In genomic region chr9:23663946-23664345, GRCh38 we compare ENCODE assay signal across 34 cellular contexts.
"Had no signal": no experiment of that assay in that cellular context is flagged by ENCODE, and none has a peak within 500 bp of the region (broad histone marks: within the 10 kb centered on the region; RNA-seq: fewer than 3 reads in every experiment).

No MANE protein-coding gene starts in this region.

- DNase-seq: activated CD4-positive, alpha-beta T cell treated with anti-CD3 and anti-CD28 coated beads for 36 hours; activated CD4-positive, alpha-beta T cell treated with anti-CD3 and anti-CD28 coated beads, Interleukin-2, amount 10 ng/mL, durations not matched to agents 7 days and 5 days; activated CD4-positive, alpha-beta T cell treated with anti-CD3 and anti-CD28 coated beads, Interleukin-2, amount 50 U/mL, for 48 hours; activated CD8-positive, alpha-beta memory T cell treated with anti-CD3 and anti-CD28 coated beads for 24 hours; activated CD8-positive, alpha-beta memory T cell treated with anti-CD3 and anti-CD28 coated beads, Interleukin-2, amount 10 ng/mL, durations not matched to agents 7 days and 5 days; activated CD8-positive, alpha-beta memory T cell treated with anti-CD3 and anti-CD28 coated beads, Interleukin-2, amount 50 U/mL, for 48 hours; activated effector memory CD4-positive, alpha-beta T cell treated with anti-CD3 and anti-CD28 coated beads, Interleukin-2, amount 50 U/mL, for 16 hours; activated naive CD4-positive, alpha-beta T cell; activated naive CD4-positive, alpha-beta T cell treated with anti-CD3 and anti-CD28 coated beads, Interleukin-2, amount 50 U/mL, for 16 hours; activated naive CD8-positive, alpha-beta T cell treated with anti-CD3 and anti-CD28 coated beads for 36 hours; activated T-cell treated with anti-CD3 and anti-CD28 coated beads, Interleukin-2, amount 50 U/mL, for 48 hours; amniotic stem cell; aorta; IMR-90; NCI-H1048; NCI-H1105 treated with DMSO at 0.1 percent for 48 hours; NCI-H1436; NCI-H1694; NCI-H1930; NCI-H2081 treated with DMSO at 0.1 percent for 48 hours; NCI-H226; NCI-H526; NCI-H748 treated with DMSO at 0.1 percent for 48 hours; NK-92 treated with Interleukin-12 subunit alpha and Interleukin-12 subunit beta, amount 100 ng/mL, for 24 hours; PC-9; SIG-M5; T1000 had no signal

- H3K4me1 ChIP-seq: breast epithelium had no signal

- H3K36me3 ChIP-seq: breast epithelium had no signal

- H3K9me3 ChIP-seq: breast epithelium had no signal

- H3K4me3 ChIP-seq: breast epithelium, K562, PC-9 had no signal

- ATAC-seq: activated CD4-positive, alpha-beta T cell treated with anti-CD3 and anti-CD28 coated beads for 36 hours; activated CD4-positive, CD25-positive, alpha-beta regulatory T cell treated with anti-CD3 and anti-CD28 coated beads, Interleukin-2, amount 50 U/mL, for 24 hours; activated CD8-positive, alpha-beta memory T cell treated with anti-CD3 and anti-CD28 coated beads, Interleukin-2, amount 10 ng/mL, durations not matched to agents 7 days and 5 days; activated T-helper 17 cell treated with anti-CD3 and anti-CD28 coated beads, Interleukin-2, amount 50 U/mL, for 72 hours; K562; Right ventricle myocardium inferior; WTC11 had no signal

- H2AFZ ChIP-seq: PC-9 had no signal

- H3K27ac ChIP-seq: breast epithelium, PC-9, RWPE1 had no signal

- H3K4me2 ChIP-seq: PC-9 had no signal

- H3K27me3 ChIP-seq: breast epithelium had no signal
